In the genomic region with DNA sequence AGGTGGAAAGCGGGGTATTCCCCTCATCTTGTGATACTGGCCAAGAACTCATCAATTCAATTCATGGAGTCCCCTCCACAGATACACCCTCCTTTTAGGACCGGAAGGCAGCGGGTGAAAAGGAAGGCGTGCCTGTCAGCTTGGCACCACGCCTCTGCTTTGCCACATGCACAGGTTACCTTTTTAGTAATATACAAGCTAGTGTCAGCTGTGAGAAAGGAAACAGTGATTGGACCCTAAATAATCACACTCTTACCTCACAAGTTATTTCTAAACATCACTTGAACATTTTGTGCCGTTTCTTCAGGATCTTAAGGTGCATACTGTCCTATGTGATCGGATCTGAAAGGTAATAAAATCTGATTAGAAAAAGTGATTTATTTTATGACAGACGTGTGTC, we compare ENCODE assay signal across 12 cellular contexts. TPM values are rescaled to one million over a fixed set of nuclear protein-coding genes. Genes with fewer than 3 reads are reported as not detected.
DNase-seq lines count a peak whose midpoint lies in the region; ATAC-seq, FAIRE-seq and TF ChIP-seq lines count a peak whose summit lies in the region.
"Had no signal": no experiment of that assay in that cellular context is flagged by ENCODE, and none has a peak within 500 bp of the region (broad histone marks: within the 10 kb centered on the region; RNA-seq: fewer than 3 reads in every experiment).

No MANE protein-coding gene starts in this region.

- TF ChIP-seq CTCF in GM23338 (conservative IDR thresholded peaks at IDR 0.05; ENCODE audit: low read depth in 2 of 2): no peak
- no peak for TF ChIP-seq CTCF in osteocyte (IDR thresholded peaks at IDR 0.05)

- no peak for TF ChIP-seq POLR2A in H54 (IDR thresholded peaks at IDR 0.05; ENCODE audit: low read depth, low read length)

- H3K4me2 ChIP-seq in BLaER1 treated with 17β-estradiol and CSF1 and Interleukin-3, amounts not matched to agents 10 nM and 100 nM: peak overlapping the region in 8 of 11 experiments; percentile 21 to 92 (median 81); a peak in 13 of 22 replicates
- H3K4me2 ChIP-seq in GM23338: no peak overlapping the region

- no peaks in the 10 kb centered on the region for H3K9me2 ChIP-seq in GM23338 (ENCODE audit: insufficient read depth)

- peaks cover 0 to 96% (median 19%) of the 10 kb centered on the region in 11 experiments; a peak in 15 of 22 replicates for H4K20me1 ChIP-seq in BLaER1 treated with 17β-estradiol and CSF1 and Interleukin-3, amounts not matched to agents 10 nM and 100 nM
- H4K20me1 ChIP-seq in GM23338 (replicated peaks; ENCODE audit: insufficient read depth): peaks cover 12% of the 10 kb centered on the region; the same call in 1 of the 2 replicates

- peak overlapping the region in 10 of 11 experiments; percentile 65 to 89 (median 82); a peak in 19 of 22 replicates for H3K27ac ChIP-seq in BLaER1 treated with 17β-estradiol and CSF1 and Interleukin-3, amounts not matched to agents 10 nM and 100 nM
- H3K27ac ChIP-seq in GM23338 (ENCODE audit: low read depth): 0 out of 2 replicates have a peak overlapping the region, but pooled peaks have one; percentile 66

- no peaks in the 10 kb centered on the region for H3K9me3 Mint-ChIP-seq in GM23338
- no peaks in the 10 kb centered on the region for H3K9me3 Mint-ChIP-seq in dendritic cell treated with granulocyte-macrophage colony-stimulating factor and Interleukin-4, amounts not matched to agents 40 ng/mL and 50 ng/mL, for 4 days
- H3K9me3 Mint-ChIP-seq in osteocyte (ENCODE audit: unreplicated experiment): no peaks in the 10 kb centered on the region
- H3K9me3 Mint-ChIP-seq: activated T-cell treated with anti-CD3 and anti-CD28 coated beads, Interleukin-2, amount 50 U/mL, for 4 hours had no signal

- H3K4me1 ChIP-seq in BLaER1 treated with 17β-estradiol and CSF1 and Interleukin-3, amounts not matched to agents 10 nM and 100 nM: peaks cover 1 to 98% (median 48%) of the 10 kb centered on the region in 10 experiments; a peak in 19 of 20 replicates
- no peaks in the 10 kb centered on the region for H3K4me1 ChIP-seq in GM23338 (ENCODE audit: insufficient read depth)

- intact Hi-C loops in dendritic cell treated with granulocyte-macrophage colony-stimulating factor and Interleukin-4, amounts not matched to agents 40 ng/mL and 50 ng/mL, for 4 days (cut with micrococcal nuclease): no loop called here

- no peak for DNase-seq in GM23338 (ENCODE audit: low spot score)
- no peak for DNase-seq in osteocyte (ENCODE audit: extremely low spot score, unreplicated experiment)
- DNase-seq in NCI-H524 treated with DMSO at 0.1 percent for 48 hours (lab: John Stamatoyannopoulos, UW): no peak
- no peak for DNase-seq in MG63
- DNase-seq in cerebellar nuclear complex (lab: John Stamatoyannopoulos, UW): no peak
- no peak for DNase-seq in H54 (ENCODE audit: insufficient read length, low spot score)
- DNase-seq: activated T-cell treated with anti-CD3 and anti-CD28 coated beads, Interleukin-2, amount 50 U/mL, for 4 hours; DMS53; hypothalamus; NCI-H1417 treated with DMSO at 0.1 percent for 48 hours had no signal

- H3K4me3 ChIP-seq in BLaER1 treated with 17β-estradiol and CSF1 and Interleukin-3, amounts not matched to agents 10 nM and 100 nM: no peak overlapping the region
- H3K4me3 ChIP-seq in GM23338 (no peak overlapping the region), MG63 (no peak overlapping the region)

- H3K9ac ChIP-seq in BLaER1 treated with 17β-estradiol and CSF1 and Interleukin-3, amounts not matched to agents 10 nM and 100 nM: peak overlapping the region in 3 of 11 experiments; percentile 66 to 76 (median 71); a peak in 5 of 22 replicates

- no peak overlapping the region for H3K27ac Mint-ChIP-seq in GM23338
- H3K27ac Mint-ChIP-seq in dendritic cell treated with granulocyte-macrophage colony-stimulating factor and Interleukin-4, amounts not matched to agents 40 ng/mL and 50 ng/mL, for 4 days: peak overlapping the region; percentile 96
- peak overlapping the region; percentile 99 for H3K27ac Mint-ChIP-seq in osteocyte (ENCODE audit: unreplicated experiment)

- no peaks in the 10 kb centered on the region for H3K27me3 ChIP-seq in BLaER1 treated with 17β-estradiol and CSF1 and Interleukin-3, amounts not matched to agents 10 nM and 100 nM
- no peaks in the 10 kb centered on the region for H3K27me3 ChIP-seq in GM23338 (ENCODE audit: insufficient read depth)
- H3K27me3 ChIP-seq in MG63: no peaks in the 10 kb centered on the region

- no peak overlapping the region for H2AFZ ChIP-seq in GM23338

- H3K4me3 Mint-ChIP-seq in GM23338 (no peak overlapping the region), osteocyte (ENCODE audit: unreplicated experiment) (peak overlapping the region; percentile 60)
- H3K4me3 Mint-ChIP-seq in dendritic cell treated with granulocyte-macrophage colony-stimulating factor and Interleukin-4, amounts not matched to agents 40 ng/mL and 50 ng/mL, for 4 days: no peak overlapping the region
- H3K4me3 Mint-ChIP-seq: activated T-cell treated with anti-CD3 and anti-CD28 coated beads, Interleukin-2, amount 50 U/mL, for 4 hours had no signal

- peaks cover 0 to 9% (median 0%) of the 10 kb centered on the region in 11 experiments; a peak in 5 of 22 replicates for H3K9me3 ChIP-seq in BLaER1 treated with 17β-estradiol and CSF1 and Interleukin-3, amounts not matched to agents 10 nM and 100 nM (replicated peaks in 1 of 11)
- no peaks in the 10 kb centered on the region for H3K9me3 ChIP-seq in MG63

- no peaks in the 10 kb centered on the region for H3F3A ChIP-seq in GM23338 (replicated peaks; ENCODE audit: low read depth)

- ATAC-seq in GM23338: no peak

- H3K27me3 Mint-ChIP-seq in GM23338 (ENCODE audit: insufficient read depth, low read depth, poor library complexity) (peaks cover 3% of the 10 kb centered on the region), osteocyte (ENCODE audit: unreplicated experiment) (no peaks in the 10 kb centered on the region)
- no peaks in the 10 kb centered on the region for H3K27me3 Mint-ChIP-seq in dendritic cell treated with granulocyte-macrophage colony-stimulating factor and Interleukin-4, amounts not matched to agents 40 ng/mL and 50 ng/mL, for 4 days

- peaks cover 73% of the 10 kb centered on the region for H3K79me2 ChIP-seq in GM23338 (replicated peaks; ENCODE audit: insufficient read depth)

- peaks cover 52 to 89% (median 78%) of the 10 kb centered on the region in 11 experiments for H3K36me3 ChIP-seq in BLaER1 treated with 17β-estradiol and CSF1 and Interleukin-3, amounts not matched to agents 10 nM and 100 nM
- H3K36me3 ChIP-seq in GM23338 (ENCODE audit: insufficient read depth) (no peaks in the 10 kb centered on the region), MG63 (peaks cover 34% of the 10 kb centered on the region)

- H3K36me3 Mint-ChIP-seq in GM23338 (ENCODE audit: low read depth) (peaks cover 36% of the 10 kb centered on the region), osteocyte (ENCODE audit: unreplicated experiment) (peaks cover 5% of the 10 kb centered on the region)
- H3K36me3 Mint-ChIP-seq in dendritic cell treated with granulocyte-macrophage colony-stimulating factor and Interleukin-4, amounts not matched to agents 40 ng/mL and 50 ng/mL, for 4 days (ENCODE audit: low read depth): peaks cover 93% of the 10 kb centered on the region

- peaks cover 6% of the 10 kb centered on the region; the same call in 2 of the 3 replicates for H3K4me1 Mint-ChIP-seq in GM23338
- peaks cover 68% of the 10 kb centered on the region for H3K4me1 Mint-ChIP-seq in dendritic cell treated with granulocyte-macrophage colony-stimulating factor and Interleukin-4, amounts not matched to agents 40 ng/mL and 50 ng/mL, for 4 days (ENCODE audit: low read depth)
- H3K4me1 Mint-ChIP-seq in osteocyte (ENCODE audit: unreplicated experiment): peaks cover 74% of the 10 kb centered on the region

- FAIRE-seq in H54 (lab: Jason Lieb, UNC): no peak

TF ChIP-seq in GM23338, 12 proteins besides CTCF, POLR2A, EP300 and RAD21 (continues in another document):
- TF ChIP-seq, protein P1, sequence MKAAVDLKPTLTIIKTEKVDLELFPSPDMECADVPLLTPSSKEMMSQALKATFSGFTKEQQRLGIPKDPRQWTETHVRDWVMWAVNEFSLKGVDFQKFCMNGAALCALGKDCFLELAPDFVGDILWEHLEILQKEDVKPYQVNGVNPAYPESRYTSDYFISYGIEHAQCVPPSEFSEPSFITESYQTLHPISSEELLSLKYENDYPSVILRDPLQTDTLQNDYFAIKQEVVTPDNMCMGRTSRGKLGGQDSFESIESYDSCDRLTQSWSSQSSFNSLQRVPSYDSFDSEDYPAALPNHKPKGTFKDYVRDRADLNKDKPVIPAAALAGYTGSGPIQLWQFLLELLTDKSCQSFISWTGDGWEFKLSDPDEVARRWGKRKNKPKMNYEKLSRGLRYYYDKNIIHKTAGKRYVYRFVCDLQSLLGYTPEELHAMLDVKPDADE (IDR thresholded peaks at IDR 0.05): no peak
- no peak for TF ChIP-seq POLR2AphosphoS5 (IDR thresholded peaks at IDR 0.05; ENCODE audit: low read depth)
- TF ChIP-seq JUNB (IDR thresholded peaks at IDR 0.05; ENCODE audit: unreplicated experiment): no peak

RNA-seq across cellular contexts. Expression of a gene that starts 15.7 kb away (rescaled TPM):
- total RNA-seq in GM23338 (2014; rRNA removed; shearing (Covaris generic)): 46.1 and 49.4 TPM in 2 replicates
- polyA plus RNA-seq in GM23338 (2016; fragmentation: Nextera tagmentation; extraction: Ambion mirVana): 9.9 and 13.1 TPM in 2 replicates
- total RNA-seq in osteocyte: 53.6 and 53.7 TPM in 2 replicates
- 27.6 and 32.5 TPM in 2 replicates for total RNA-seq in MG63 (2014; rRNA removed; shearing (Covaris generic); ENCODE audit: low replicate concordance)

RNA-seq across cellular contexts. Expression of a gene that starts 31.9 kb away (rescaled TPM):
- 7.8 and 8.7 TPM in 2 replicates for total RNA-seq in GM23338 (2014; rRNA removed; shearing (Covaris generic))
- polyA plus RNA-seq in GM23338 (2016; fragmentation: Nextera tagmentation; extraction: Ambion mirVana): 2.1 and 4.8 TPM in 2 replicates
- 10.6 and 12.4 TPM in 2 replicates for total RNA-seq in osteocyte
- total RNA-seq in MG63 (2014; rRNA removed; shearing (Covaris generic); ENCODE audit: low replicate concordance): 4.2 and 4.4 TPM in 2 replicates
